In the genomic region with DNA sequence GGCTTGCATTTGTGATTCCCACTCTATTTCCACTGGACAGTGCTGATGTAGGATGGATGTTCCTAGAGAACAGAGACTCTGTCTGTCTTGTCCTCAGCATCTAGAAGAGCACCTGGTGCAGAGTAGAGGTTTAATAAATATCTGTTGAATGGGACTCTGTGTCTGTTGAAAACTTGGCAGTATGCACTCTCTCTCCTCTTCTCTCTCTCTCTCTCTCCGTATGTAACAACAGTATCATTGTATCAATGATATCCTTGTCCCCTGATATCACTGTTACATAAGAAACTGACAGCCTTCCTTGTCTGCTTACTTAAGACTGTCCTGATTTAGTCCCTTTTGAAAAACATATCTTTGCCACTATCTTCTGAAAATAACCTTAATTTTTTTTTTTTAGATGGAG, we compare ENCODE assay signal across 12 cellular contexts. TPM values are rescaled to one million over a fixed set of nuclear protein-coding genes. Genes with fewer than 3 reads are reported as not detected.
DNase-seq lines count a peak whose midpoint lies in the region; ATAC-seq lines count a peak whose summit lies in the region.
"Had no signal": no experiment of that assay in that cellular context is flagged by ENCODE, and none has a peak within 500 bp of the region (broad histone marks: within the 10 kb centered on the region; RNA-seq: fewer than 3 reads in every experiment).

No MANE protein-coding gene starts in this region.

- H3K36me3 Mint-ChIP-seq in activated T-cell treated with anti-CD3 and anti-CD28 coated beads, Interleukin-2, amount 50 U/mL, for 72 hours (ENCODE audit: insufficient read depth in 2 of 2) = no peaks in the 10 kb centered on the region
- H3K36me3 Mint-ChIP-seq: CD8-positive, alpha-beta memory T cell had no signal

- no peak for DNase-seq in activated T-cell treated with anti-CD3 and anti-CD28 coated beads, Interleukin-2, amount 50 U/mL, for 72 hours
- DNase-seq in activated T-cell treated with anti-CD3 and anti-CD28 coated beads for 4 hours = no peak
- DNase-seq in globus pallidus (ENCODE audit: low spot score) = peak; percentile 58
- peak; percentile 19 for DNase-seq in putamen (ENCODE audit: low spot score)
- no peak for DNase-seq in cerebellar cortex (ENCODE audit: low spot score)
- DNase-seq: CD8-positive, alpha-beta memory T cell; DMS53; GF-D8; GM23248 had no signal

- ATAC-seq in activated T-cell treated with anti-CD3 and anti-CD28 coated beads, Interleukin-2, amount 50 U/mL, for 72 hours (replicated peaks in 1 of 2) = no peak
- ATAC-seq in GM19328 (IDR thresholded peaks at IDR 0.05; ENCODE audit: unreplicated experiment) (no peak), HG02678 (IDR thresholded peaks at IDR 0.05; ENCODE audit: unreplicated experiment) (no peak)
- ATAC-seq: HCT116 had no signal

- H3K27me3 Mint-ChIP-seq in activated T-cell treated with anti-CD3 and anti-CD28 coated beads, Interleukin-2, amount 50 U/mL, for 72 hours (ENCODE audit: low read depth) = peaks cover 9% of the 10 kb centered on the region

- H3K9me3 Mint-ChIP-seq in activated T-cell treated with anti-CD3 and anti-CD28 coated beads, Interleukin-2, amount 50 U/mL, for 72 hours = no peaks in the 10 kb centered on the region
- H3K9me3 Mint-ChIP-seq: CD8-positive, alpha-beta memory T cell had no signal

- peak overlapping the region; percentile 76 for H3K27ac Mint-ChIP-seq in activated T-cell treated with anti-CD3 and anti-CD28 coated beads, Interleukin-2, amount 50 U/mL, for 72 hours
- H3K27ac Mint-ChIP-seq: CD8-positive, alpha-beta memory T cell had no signal

- H3K4me1 Mint-ChIP-seq in activated T-cell treated with anti-CD3 and anti-CD28 coated beads, Interleukin-2, amount 50 U/mL, for 72 hours (ENCODE audit: low read depth) = no peaks in the 10 kb centered on the region
- H3K4me1 Mint-ChIP-seq: CD8-positive, alpha-beta memory T cell had no signal

- no peak overlapping the region for H3K4me3 Mint-ChIP-seq in activated T-cell treated with anti-CD3 and anti-CD28 coated beads, Interleukin-2, amount 50 U/mL, for 72 hours
- H3K4me3 Mint-ChIP-seq: CD8-positive, alpha-beta memory T cell had no signal

RNA-seq across cellular contexts. Expression of a gene that starts 24.3 kb away (rescaled TPM):
- total RNA-seq in activated T-cell treated with anti-CD3 and anti-CD28 coated beads, Interleukin-2, amount 50 U/mL, for 72 hours = 1 to 10 TPM; 1.7 to 2.3 TPM

Comparison
In these comparisons a context has a peak if more than half of its experiments do, and no peak if none do; other contexts are left out.
1. DNase-seq: peak in globus pallidus (single experiment) and putamen (single experiment); none in activated T-cell treated with anti-CD3 and anti-CD28 coated beads, Interleukin-2, amount 50 U/mL, for 72 hours (0 of 2), activated T-cell treated with anti-CD3 and anti-CD28 coated beads for 4 hours (single experiment) and cerebellar cortex (single experiment).